Comparison of ENCODE assay signal across 10 cellular contexts in genomic region chr2:43192039-43192438, GRCh38. TPM values are rescaled to one million over a fixed set of nuclear protein-coding genes. Genes with fewer than 3 reads are reported as not detected.
DNase-seq lines count a peak whose midpoint lies in the region; ATAC-seq and TF ChIP-seq lines count a peak whose summit lies in the region.
"Had no signal": no experiment of that assay in that cellular context is flagged by ENCODE, and none has a peak within 500 bp of the region (broad histone marks: within the 10 kb centered on the region; RNA-seq: fewer than 3 reads in every experiment).

No MANE protein-coding gene starts in this region.

- no peak overlapping the region for H3K4me3 ChIP-seq in spleen

- no peaks in the 10 kb centered on the region for H3K27me3 ChIP-seq in spleen (replicated peaks in 1 of 7)

- H3K4me3 Mint-ChIP-seq in activated naive CD8-positive, alpha-beta T cell, result peak overlapping the region; percentile 18
- H3K4me3 Mint-ChIP-seq in activated naive CD8-positive, alpha-beta T cell treated with anti-CD3 and anti-CD28 coated beads, Interleukin-2, amount 50 U/mL, for 24 hours, result no peak overlapping the region
- no peak overlapping the region for H3K4me3 Mint-ChIP-seq in dendritic cell treated with granulocyte-macrophage colony-stimulating factor and Interleukin-4, amounts not matched to agents 40 ng/mL and 50 ng/mL, for 4 days

- peak overlapping the region; percentile 81 for H3K27ac Mint-ChIP-seq in activated naive CD8-positive, alpha-beta T cell
- no peak overlapping the region for H3K27ac Mint-ChIP-seq in activated naive CD8-positive, alpha-beta T cell treated with anti-CD3 and anti-CD28 coated beads, Interleukin-2, amount 50 U/mL, for 24 hours
- peak overlapping the region; percentile 32 for H3K27ac Mint-ChIP-seq in dendritic cell treated with granulocyte-macrophage colony-stimulating factor and Interleukin-4, amounts not matched to agents 40 ng/mL and 50 ng/mL, for 4 days

- 63 to 72% (median 68%) methylated on average over 2 of the region's 2 CpGs for WGBS in spleen, 5 donors

- no peaks in the 10 kb centered on the region for H3K36me3 Mint-ChIP-seq in activated naive CD8-positive, alpha-beta T cell
- H3K36me3 Mint-ChIP-seq in activated naive CD8-positive, alpha-beta T cell treated with anti-CD3 and anti-CD28 coated beads, Interleukin-2, amount 50 U/mL, for 24 hours (ENCODE audit: low read depth), result no peaks in the 10 kb centered on the region
- no peaks in the 10 kb centered on the region for H3K36me3 Mint-ChIP-seq in dendritic cell treated with granulocyte-macrophage colony-stimulating factor and Interleukin-4, amounts not matched to agents 40 ng/mL and 50 ng/mL, for 4 days (ENCODE audit: low read depth)

- TF ChIP-seq POLR2A in spleen (IDR thresholded peaks at IDR 0.05), result no peak

- no peaks in the 10 kb centered on the region for H3K9me3 Mint-ChIP-seq in activated naive CD8-positive, alpha-beta T cell (ENCODE audit: low read depth)
- no peaks in the 10 kb centered on the region for H3K9me3 Mint-ChIP-seq in activated naive CD8-positive, alpha-beta T cell treated with anti-CD3 and anti-CD28 coated beads, Interleukin-2, amount 50 U/mL, for 24 hours
- H3K9me3 Mint-ChIP-seq in dendritic cell treated with granulocyte-macrophage colony-stimulating factor and Interleukin-4, amounts not matched to agents 40 ng/mL and 50 ng/mL, for 4 days, result no peaks in the 10 kb centered on the region
- H3K9me3 Mint-ChIP-seq: naive B cell had no signal

- H3K27me3 Mint-ChIP-seq in activated naive CD8-positive, alpha-beta T cell, result no peaks in the 10 kb centered on the region
- H3K27me3 Mint-ChIP-seq in activated naive CD8-positive, alpha-beta T cell treated with anti-CD3 and anti-CD28 coated beads, Interleukin-2, amount 50 U/mL, for 24 hours, result no peaks in the 10 kb centered on the region
- peaks cover 24% of the 10 kb centered on the region for H3K27me3 Mint-ChIP-seq in dendritic cell treated with granulocyte-macrophage colony-stimulating factor and Interleukin-4, amounts not matched to agents 40 ng/mL and 50 ng/mL, for 4 days
- H3K27me3 Mint-ChIP-seq: naive B cell had no signal

- TF ChIP-seq CTCF in spleen (IDR thresholded peaks at IDR 0.05 in 8 of 11, conservative IDR thresholded peaks at IDR 0.05 in 3 of 11) (no peak), GM10266 (IDR thresholded peaks at IDR 0.05; ENCODE audit: control insufficient read depth, insufficient read depth, low read depth, missing control alignments) (no peak)

- peaks cover 68% of the 10 kb centered on the region for H3K4me1 Mint-ChIP-seq in activated naive CD8-positive, alpha-beta T cell (ENCODE audit: low read depth)
- peaks cover 63% of the 10 kb centered on the region for H3K4me1 Mint-ChIP-seq in activated naive CD8-positive, alpha-beta T cell treated with anti-CD3 and anti-CD28 coated beads, Interleukin-2, amount 50 U/mL, for 24 hours
- H3K4me1 Mint-ChIP-seq in dendritic cell treated with granulocyte-macrophage colony-stimulating factor and Interleukin-4, amounts not matched to agents 40 ng/mL and 50 ng/mL, for 4 days (ENCODE audit: low read depth), result peaks cover 64% of the 10 kb centered on the region

- H3K9me3 ChIP-seq in spleen, result no peaks in the 10 kb centered on the region

- peak overlapping the region in 5 of 8 donors; percentile 14 to 90 (median 81) for H3K27ac ChIP-seq in spleen

- H3K4me1 ChIP-seq in spleen, result peaks cover 19 to 86% (median 52%) of the 10 kb centered on the region in 6 donors

- no peak for DNase-seq in activated naive CD8-positive, alpha-beta T cell treated with anti-CD3 and anti-CD28 coated beads, Interleukin-2, amount 50 U/mL, for 24 hours
- DNase-seq in OCI-M1 (lab: John Stamatoyannopoulos, UW), result peak; percentile 49
- DNase-seq in spleen, result no peak
- DNase-seq in COR-L47 (lab: John Stamatoyannopoulos, UW), result no peak
- no peak for DNase-seq in AML-193 (lab: John Stamatoyannopoulos, UW)
- no peak for DNase-seq in GM10266 (ENCODE audit: extremely low spot score)
- DNase-seq: naive B cell, NCI-H146 had no signal

- no peak for ATAC-seq in activated naive CD8-positive, alpha-beta T cell treated with anti-CD3 and anti-CD28 coated beads, Interleukin-2, amount 50 U/mL, for 24 hours

- intact Hi-C loops in dendritic cell treated with granulocyte-macrophage colony-stimulating factor and Interleukin-4, amounts not matched to agents 40 ng/mL and 50 ng/mL, for 4 days (cut with micrococcal nuclease), result no loop called here
- intact Hi-C loops in spleen (cut with DNase I; ENCODE audit: low total_unique reads), result no loop called here

- H3K36me3 ChIP-seq in spleen, result no peaks in the 10 kb centered on the region

RNA-seq across cellular contexts. Expression of gene ZFP36L2, which starts 34.4 kb away (rescaled TPM):
- total RNA-seq in spleen, result 100 to 1,000 TPM; 118 to 223 (median 131) TPM
- polyA plus RNA-seq in spleen, result 100 to 1,000 TPM in 1 of 3 donors, 10 to 100 TPM in 2; 72.4 to 115 (median 91.0) TPM
